Comparison of ENCODE assay signal across 1 cellular context in the genomic region with DNA sequence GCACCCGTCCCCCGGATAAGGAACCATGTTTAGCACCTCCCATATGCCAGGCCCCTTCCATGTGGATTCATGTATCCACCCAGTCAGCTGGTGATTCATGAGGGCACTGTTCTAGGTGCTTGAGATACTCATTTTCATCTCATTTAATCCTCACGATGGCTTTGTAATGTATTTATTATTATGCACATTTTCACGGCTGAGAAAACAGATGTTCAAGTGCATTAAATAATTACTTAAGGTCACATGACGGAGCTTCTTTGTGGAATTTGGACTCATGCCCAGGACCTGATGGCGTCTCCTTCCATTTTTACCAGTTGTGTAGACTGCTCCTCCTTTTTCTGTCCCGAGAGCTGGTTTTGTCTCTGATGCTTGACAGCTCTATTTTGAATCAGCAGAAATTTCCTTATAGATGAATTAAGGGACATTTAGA.
A peak's percentile ranks its signal among the peaks of the same experiment; 100 is the strongest.
TF ChIP-seq lines count a peak whose summit lies in the region.

No MANE protein-coding gene starts in this region.

TF ChIP-seq in HEK293, 187 proteins besides CTCF, POLR2A, EP300 and RAD21 (continued from another document):
- TF ChIP-seq, protein P1, sequence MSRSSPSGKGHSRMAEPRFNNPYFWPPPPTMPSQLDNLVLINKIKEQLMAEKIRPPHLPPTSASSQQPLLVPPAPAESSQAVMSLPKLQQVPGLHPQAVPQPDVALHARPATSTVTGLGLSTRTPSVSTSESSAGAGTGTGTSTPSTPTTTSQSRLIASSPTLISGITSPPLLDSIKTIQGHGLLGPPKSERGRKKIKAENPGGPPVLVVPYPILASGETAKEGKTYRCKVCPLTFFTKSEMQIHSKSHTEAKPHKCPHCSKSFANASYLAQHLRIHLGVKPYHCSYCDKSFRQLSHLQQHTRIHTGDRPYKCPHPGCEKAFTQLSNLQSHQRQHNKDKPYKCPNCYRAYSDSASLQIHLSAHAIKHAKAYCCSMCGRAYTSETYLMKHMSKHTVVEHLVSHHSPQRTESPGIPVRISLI (tag by site-specific recombination; IDR thresholded peaks at IDR 0.05), result 0 out of 2 replicates have a peak, but pooled peaks have one; percentile 22
- TF ChIP-seq, protein P2, sequence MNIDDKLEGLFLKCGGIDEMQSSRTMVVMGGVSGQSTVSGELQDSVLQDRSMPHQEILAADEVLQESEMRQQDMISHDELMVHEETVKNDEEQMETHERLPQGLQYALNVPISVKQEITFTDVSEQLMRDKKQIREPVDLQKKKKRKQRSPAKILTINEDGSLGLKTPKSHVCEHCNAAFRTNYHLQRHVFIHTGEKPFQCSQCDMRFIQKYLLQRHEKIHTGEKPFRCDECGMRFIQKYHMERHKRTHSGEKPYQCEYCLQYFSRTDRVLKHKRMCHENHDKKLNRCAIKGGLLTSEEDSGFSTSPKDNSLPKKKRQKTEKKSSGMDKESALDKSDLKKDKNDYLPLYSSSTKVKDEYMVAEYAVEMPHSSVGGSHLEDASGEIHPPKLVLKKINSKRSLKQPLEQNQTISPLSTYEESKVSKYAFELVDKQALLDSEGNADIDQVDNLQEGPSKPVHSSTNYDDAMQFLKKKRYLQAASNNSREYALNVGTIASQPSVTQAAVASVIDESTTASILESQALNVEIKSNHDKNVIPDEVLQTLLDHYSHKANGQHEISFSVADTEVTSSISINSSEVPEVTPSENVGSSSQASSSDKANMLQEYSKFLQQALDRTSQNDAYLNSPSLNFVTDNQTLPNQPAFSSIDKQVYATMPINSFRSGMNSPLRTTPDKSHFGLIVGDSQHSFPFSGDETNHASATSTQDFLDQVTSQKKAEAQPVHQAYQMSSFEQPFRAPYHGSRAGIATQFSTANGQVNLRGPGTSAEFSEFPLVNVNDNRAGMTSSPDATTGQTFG (tag by site-specific recombination; IDR thresholded peaks at IDR 0.05; ENCODE audit: borderline replicate concordance), result no peak
- TF ChIP-seq ZNF558 (tag by site-specific recombination; IDR thresholded peaks at IDR 0.05) (0 out of 2 replicates have a peak, but pooled peaks have one; percentile 39), ZBTB48 (tag by site-specific recombination; IDR thresholded peaks at IDR 0.05) (no peak), ZNF501 (tag by site-specific recombination; IDR thresholded peaks at IDR 0.05) (0 out of 2 replicates have a peak, but pooled peaks have one; percentile 25), ZNF670 (tag by site-specific recombination; IDR thresholded peaks at IDR 0.05; ENCODE audit: low read depth) (no peak), ZNF274 (IDR thresholded peaks at IDR 0.05; ENCODE audit: low read length) (no peak), ZNF274 (tag by site-specific recombination; IDR thresholded peaks at IDR 0.05; ENCODE audit: borderline replicate concordance) (no peak), GLIS2 (tag by site-specific recombination; IDR thresholded peaks at IDR 0.05) (no peak), ZNF140 (tag by site-specific recombination; IDR thresholded peaks at IDR 0.05) (no peak), ZNF169 (tag by site-specific recombination; IDR thresholded peaks at IDR 0.05) (no peak), ZBTB11 (tag by site-specific recombination; conservative IDR thresholded peaks at IDR 0.05; ENCODE audit: low read depth) (no peak), WT1 (tag by site-specific recombination; IDR thresholded peaks at IDR 0.05) (peak; percentile 93), ZBTB7A (tag by site-specific recombination; IDR thresholded peaks at IDR 0.05; ENCODE audit: low read depth) (no peak), ZNF610 (tag by site-specific recombination; IDR thresholded peaks at IDR 0.05; ENCODE audit: borderline replicate concordance) (0 out of 2 replicates have a peak, but pooled peaks have one; percentile 3), ZNF621 (tag by site-specific recombination; IDR thresholded peaks at IDR 0.05) (no peak), SCRT1 (tag by site-specific recombination; IDR thresholded peaks at IDR 0.05; ENCODE audit: borderline replicate concordance) (no peak), ZNF791 (tag by site-specific recombination; IDR thresholded peaks at IDR 0.05) (no peak), ZNF350 (tag by site-specific recombination; IDR thresholded peaks at IDR 0.05) (no peak), ZNF155 (tag by site-specific recombination; IDR thresholded peaks at IDR 0.05) (no peak), ZNF521 (tag by site-specific recombination; IDR thresholded peaks at IDR 0.05) (no peak), EGR2 (tag by site-specific recombination; IDR thresholded peaks at IDR 0.05; ENCODE audit: low read depth) (no peak), ZNF623 (tag by site-specific recombination; IDR thresholded peaks at IDR 0.05) (no peak), ZNF423 (tag by site-specific recombination; IDR thresholded peaks at IDR 0.05) (no peak), ZBTB6 (tag by site-specific recombination; IDR thresholded peaks at IDR 0.05) (no peak; the same call in 1 of the 2 replicates), ZNF157 (tag by site-specific recombination; IDR thresholded peaks at IDR 0.05) (no peak), ZNF792 (tag by site-specific recombination; IDR thresholded peaks at IDR 0.05) (no peak), ZNF2 (tag by site-specific recombination; IDR thresholded peaks at IDR 0.05) (no peak)
- TF ChIP-seq, protein P3, sequence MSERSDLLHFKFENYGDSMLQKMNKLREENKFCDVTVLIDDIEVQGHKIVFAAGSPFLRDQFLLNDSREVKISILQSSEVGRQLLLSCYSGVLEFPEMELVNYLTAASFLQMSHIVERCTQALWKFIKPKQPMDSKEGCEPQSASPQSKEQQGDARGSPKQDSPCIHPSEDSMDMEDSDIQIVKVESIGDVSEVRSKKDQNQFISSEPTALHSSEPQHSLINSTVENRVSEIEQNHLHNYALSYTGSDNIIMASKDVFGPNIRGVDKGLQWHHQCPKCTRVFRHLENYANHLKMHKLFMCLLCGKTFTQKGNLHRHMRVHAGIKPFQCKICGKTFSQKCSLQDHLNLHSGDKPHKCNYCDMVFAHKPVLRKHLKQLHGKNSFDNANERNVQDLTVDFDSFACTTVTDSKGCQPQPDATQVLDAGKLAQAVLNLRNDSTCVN (tag by site-specific recombination; optimal IDR thresholded peaks at IDR 0.05), result no peak
- TF ChIP-seq, protein P4, sequence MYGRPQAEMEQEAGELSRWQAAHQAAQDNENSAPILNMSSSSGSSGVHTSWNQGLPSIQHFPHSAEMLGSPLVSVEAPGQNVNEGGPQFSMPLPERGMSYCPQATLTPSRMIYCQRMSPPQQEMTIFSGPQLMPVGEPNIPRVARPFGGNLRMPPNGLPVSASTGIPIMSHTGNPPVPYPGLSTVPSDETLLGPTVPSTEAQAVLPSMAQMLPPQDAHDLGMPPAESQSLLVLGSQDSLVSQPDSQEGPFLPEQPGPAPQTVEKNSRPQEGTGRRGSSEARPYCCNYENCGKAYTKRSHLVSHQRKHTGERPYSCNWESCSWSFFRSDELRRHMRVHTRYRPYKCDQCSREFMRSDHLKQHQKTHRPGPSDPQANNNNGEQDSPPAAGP (tag by site-specific recombination; IDR thresholded peaks at IDR 0.05), result peak; percentile 97
- TF ChIP-seq, protein P5, sequence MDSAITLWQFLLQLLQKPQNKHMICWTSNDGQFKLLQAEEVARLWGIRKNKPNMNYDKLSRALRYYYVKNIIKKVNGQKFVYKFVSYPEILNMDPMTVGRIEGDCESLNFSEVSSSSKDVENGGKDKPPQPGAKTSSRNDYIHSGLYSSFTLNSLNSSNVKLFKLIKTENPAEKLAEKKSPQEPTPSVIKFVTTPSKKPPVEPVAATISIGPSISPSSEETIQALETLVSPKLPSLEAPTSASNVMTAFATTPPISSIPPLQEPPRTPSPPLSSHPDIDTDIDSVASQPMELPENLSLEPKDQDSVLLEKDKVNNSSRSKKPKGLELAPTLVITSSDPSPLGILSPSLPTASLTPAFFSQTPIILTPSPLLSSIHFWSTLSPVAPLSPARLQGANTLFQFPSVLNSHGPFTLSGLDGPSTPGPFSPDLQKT (IDR thresholded peaks at IDR 0.05; ENCODE audit: borderline replicate concordance, low read depth, low read length), result no peak
